ENCODE assay signal across 8 cellular contexts in the genomic region with DNA sequence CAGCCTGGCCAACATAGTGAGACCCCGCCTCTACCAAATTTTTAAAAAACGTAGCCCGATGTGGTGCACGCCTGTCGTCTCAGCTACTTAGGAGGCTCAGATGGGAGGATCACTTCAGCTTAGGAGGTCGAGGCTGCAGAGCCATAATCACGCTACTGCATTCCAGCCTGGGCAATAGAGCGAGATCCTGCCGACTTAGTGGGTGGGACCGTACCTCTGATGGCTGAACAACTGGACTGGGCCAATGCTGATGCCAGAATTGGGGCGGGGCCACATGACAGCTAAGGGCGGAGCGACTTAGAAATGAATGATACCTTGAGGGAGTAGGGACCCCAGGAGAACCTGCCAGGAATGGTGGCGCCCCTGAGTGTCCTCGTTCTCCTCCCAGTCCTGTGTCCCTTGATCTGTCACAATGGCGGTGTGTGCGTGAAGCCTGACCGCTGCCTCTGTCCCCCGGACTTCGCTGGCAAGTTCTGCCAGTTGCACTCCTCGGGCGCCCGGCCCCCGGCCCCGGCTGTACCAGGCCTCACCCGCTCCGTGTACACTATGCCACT. TPM values are rescaled to one million over a fixed set of nuclear protein-coding genes. Genes with fewer than 3 reads are reported as not detected.
A peak's percentile ranks its signal among the peaks of the same experiment; 100 is the strongest.
DNase-seq lines count a peak whose midpoint lies in the region; ATAC-seq and TF ChIP-seq lines count a peak whose summit lies in the region.

No MANE protein-coding gene starts in this region.

- peak overlapping the region; percentile 29 for H2BK120ac ChIP-seq in mesenchymal stem cell (ENCODE audit: low read depth, low read length)

- peaks cover 23% of the 10 kb centered on the region for H3K27me3 Mint-ChIP-seq in activated naive CD8-positive, alpha-beta T cell treated with anti-CD3 and anti-CD28 coated beads, Interleukin-2, amount 50 U/mL, for 24 hours

- H3K4ac ChIP-seq in mesenchymal stem cell (ENCODE audit: low read depth in 1 of 2, low read length in 2 of 2) = peak overlapping the region in 1 of 2 experiments; percentile 81

- no peak overlapping the region for H4K91ac ChIP-seq in mesenchymal stem cell (ENCODE audit: low read length)

- 43% methylated on average over 27 of the region's 27 CpGs for WGBS in mesenchymal stem cell

- peak overlapping the region in 1 of 2 experiments; percentile 90 for H3K18ac ChIP-seq in mesenchymal stem cell (ENCODE audit: low read depth in 1 of 2, low read length in 2 of 2)

- DNase-seq in cardiac muscle cell (ENCODE audit: low read depth in 1 of 2, low spot score in 1 of 2) (no peak), left ventricle myocardium superior (no peak), mesenchymal stem cell (no peak), uterus (peak in 1 of 2 donors; percentile 59)
- DNase-seq in activated naive CD8-positive, alpha-beta T cell treated with anti-CD3 and anti-CD28 coated beads, Interleukin-2, amount 50 U/mL, for 24 hours = no peak

- H3K9ac ChIP-seq in mesenchymal stem cell (ENCODE audit: low read length) = no peak overlapping the region

- H3K9me3 ChIP-seq in cardiac muscle cell (ENCODE audit: low read depth) (no peaks in the 10 kb centered on the region), mesenchymal stem cell (ENCODE audit: control insufficient read depth, low read length) (no peaks in the 10 kb centered on the region), uterus (no peaks in the 10 kb centered on the region)

- no peak overlapping the region for H4K8ac ChIP-seq in mesenchymal stem cell (ENCODE audit: low read length)

- H2AK5ac ChIP-seq in mesenchymal stem cell (ENCODE audit: low read length, severe bottlenecking) = no peak overlapping the region

- TF ChIP-seq POLR2A in uterus (IDR thresholded peaks at IDR 0.05) (no peak), GM18505 (IDR thresholded peaks at IDR 0.05; ENCODE audit: borderline replicate concordance, extremely low read depth, insufficient read depth, insufficient read length) (no peak)

- H3K36me3 ChIP-seq in cardiac muscle cell = no peaks in the 10 kb centered on the region
- peaks cover 0 to 10% of the 10 kb centered on the region in 2 experiments for H3K36me3 ChIP-seq in mesenchymal stem cell (ENCODE audit: control insufficient read depth in 1 of 2, insufficient read depth in 2 of 2, low read depth in 1 of 2, low read length in 2 of 2)
- no peaks in the 10 kb centered on the region for H3K36me3 ChIP-seq in uterus

- peak overlapping the region; percentile 25 for H3K4me3 ChIP-seq in cardiac muscle cell
- H3K4me3 ChIP-seq in mesenchymal stem cell (ENCODE audit: insufficient read depth in 1 of 2, low read depth in 1 of 2, low read length in 2 of 2) = no peak overlapping the region
- peak overlapping the region; percentile 5 to 26 for H3K4me3 ChIP-seq in uterus

- no peak overlapping the region for H3K23ac ChIP-seq in mesenchymal stem cell (ENCODE audit: low read length in 2 of 2)

- no peak overlapping the region for H3K27ac ChIP-seq in cardiac muscle cell
- H3K27ac ChIP-seq in mesenchymal stem cell (ENCODE audit: low read length, poor library complexity, severe bottlenecking) = no peak overlapping the region
- H3K27ac ChIP-seq in uterus = peak overlapping the region; percentile 91 to 97

- H3K4me1 ChIP-seq in cardiac muscle cell (ENCODE audit: low read depth) (peaks cover 24% of the 10 kb centered on the region), mesenchymal stem cell (ENCODE audit: control insufficient read depth, insufficient read depth, low read depth, low read length) (peaks cover 43% of the 10 kb centered on the region), uterus (peaks cover 0 to 38% of the 10 kb centered on the region in 2 donors)

- TF ChIP-seq CTCF in cardiac muscle cell (IDR thresholded peaks at IDR 0.05; ENCODE audit: low read depth, low read length) (no peak), uterus (IDR thresholded peaks at IDR 0.05) (no peak)

- peak overlapping the region; percentile 86 for H3K4me2 ChIP-seq in mesenchymal stem cell (ENCODE audit: low read length, poor library complexity, severe bottlenecking)

- peak overlapping the region; percentile 57 to 92 for H2BK12ac ChIP-seq in mesenchymal stem cell (ENCODE audit: low read length in 2 of 2)

- H3K14ac ChIP-seq in mesenchymal stem cell (ENCODE audit: low read length in 2 of 2) = peak overlapping the region in 1 of 2 experiments; percentile 13

- peaks cover 11% of the 10 kb centered on the region for H3K27me3 ChIP-seq in cardiac muscle cell
- H3K27me3 ChIP-seq in mesenchymal stem cell (ENCODE audit: control insufficient read depth in 1 of 2, insufficient read depth in 1 of 2, low read length in 2 of 2) = peaks cover 20 to 36% of the 10 kb centered on the region in 2 experiments
- no peaks in the 10 kb centered on the region for H3K27me3 ChIP-seq in uterus

- H3K79me1 ChIP-seq in mesenchymal stem cell (replicated peaks; ENCODE audit: low read length, poor library complexity, severe bottlenecking) = no peaks in the 10 kb centered on the region

- no peak overlapping the region for H2AFZ ChIP-seq in mesenchymal stem cell (ENCODE audit: low read depth, low read length)

- H3K9me3 Mint-ChIP-seq in activated naive CD8-positive, alpha-beta T cell treated with anti-CD3 and anti-CD28 coated beads, Interleukin-2, amount 50 U/mL, for 24 hours = no peaks in the 10 kb centered on the region

- peak overlapping the region; percentile 75 for H3K4me3 Mint-ChIP-seq in activated naive CD8-positive, alpha-beta T cell treated with anti-CD3 and anti-CD28 coated beads, Interleukin-2, amount 50 U/mL, for 24 hours

- H3K4me1 Mint-ChIP-seq in activated naive CD8-positive, alpha-beta T cell treated with anti-CD3 and anti-CD28 coated beads, Interleukin-2, amount 50 U/mL, for 24 hours = peaks cover 63% of the 10 kb centered on the region

- H2BK5ac ChIP-seq in mesenchymal stem cell (ENCODE audit: low read depth, low read length, poor library complexity, severe bottlenecking) = no peak overlapping the region

- intact Hi-C loops in left ventricle myocardium superior (cut with micrococcal nuclease) = no loop called here
- intact Hi-C loops in uterus (cut with DNase I; ENCODE audit: low total_unique reads) = loop anchor here (10.0 kb wide), 1 partner anchor 140 kb away; a partner anchor contains a TSS

- H3K36me3 Mint-ChIP-seq in activated naive CD8-positive, alpha-beta T cell treated with anti-CD3 and anti-CD28 coated beads, Interleukin-2, amount 50 U/mL, for 24 hours (ENCODE audit: low read depth) = no peaks in the 10 kb centered on the region

- ATAC-seq in left ventricle myocardium superior = no peak
- ATAC-seq in activated naive CD8-positive, alpha-beta T cell treated with anti-CD3 and anti-CD28 coated beads, Interleukin-2, amount 50 U/mL, for 24 hours = no peak
- no peak for ATAC-seq in HG03135 (IDR thresholded peaks at IDR 0.05; ENCODE audit: unreplicated experiment)
- ATAC-seq in GM18505 (IDR thresholded peaks at IDR 0.05; ENCODE audit: unreplicated experiment) = no peak
- ATAC-seq in HG02588 (IDR thresholded peaks at IDR 0.05; ENCODE audit: unreplicated experiment) = no peak

- no peak overlapping the region for H2BK15ac ChIP-seq in mesenchymal stem cell (ENCODE audit: low read depth, poor library complexity, severe bottlenecking)

- peak overlapping the region; percentile 88 for H3K27ac Mint-ChIP-seq in activated naive CD8-positive, alpha-beta T cell treated with anti-CD3 and anti-CD28 coated beads, Interleukin-2, amount 50 U/mL, for 24 hours

RNA-seq across cellular contexts. Expression of a gene that starts 3.6 kb away (rescaled TPM):
- total RNA-seq in cardiac muscle cell (85.3 and 203 TPM in 2 replicates), left ventricle myocardium superior (294 TPM), uterus (1,000 to 10,000 TPM in 1 of 4 donors, 100 to 1,000 TPM in 3; 163 to 1,000 (median 501) TPM)
- 158 and 255 TPM in 2 replicates for polyA plus RNA-seq in cardiac muscle cell
- 122 TPM for polyA plus RNA-seq in mesenchymal stem cell (2013, experiment 1 of 2)
- polyA plus RNA-seq in mesenchymal stem cell (2013, experiment 2 of 2) = 113 TPM

RNA-seq across cellular contexts. Expression of a gene that starts 28.1 kb away (rescaled TPM):
- total RNA-seq in cardiac muscle cell = 53.3 and 63.6 TPM in 2 replicates
- 70.1 and 83.4 TPM in 2 replicates for polyA plus RNA-seq in cardiac muscle cell
- total RNA-seq in left ventricle myocardium superior = 16.4 TPM
- 112 TPM for polyA plus RNA-seq in mesenchymal stem cell (2013, experiment 1 of 2)
- 108 TPM for polyA plus RNA-seq in mesenchymal stem cell (2013, experiment 2 of 2)
- 10 to 100 TPM; 15.1 to 57.4 (median 21.9) TPM for total RNA-seq in uterus

Comparison
In these comparisons a context has a peak if more than half of its experiments do, and no peak if none do; other contexts are left out.
1. H3K27ac ChIP-seq: peak in uterus (2 of 2); none in cardiac muscle cell (single experiment) and mesenchymal stem cell (single experiment).
2. H3K4me3 ChIP-seq: peak in cardiac muscle cell (single experiment) and uterus (2 of 2); none in mesenchymal stem cell (0 of 2).